Comparison of ENCODE assay signal across 9 cellular contexts in the genomic region with DNA sequence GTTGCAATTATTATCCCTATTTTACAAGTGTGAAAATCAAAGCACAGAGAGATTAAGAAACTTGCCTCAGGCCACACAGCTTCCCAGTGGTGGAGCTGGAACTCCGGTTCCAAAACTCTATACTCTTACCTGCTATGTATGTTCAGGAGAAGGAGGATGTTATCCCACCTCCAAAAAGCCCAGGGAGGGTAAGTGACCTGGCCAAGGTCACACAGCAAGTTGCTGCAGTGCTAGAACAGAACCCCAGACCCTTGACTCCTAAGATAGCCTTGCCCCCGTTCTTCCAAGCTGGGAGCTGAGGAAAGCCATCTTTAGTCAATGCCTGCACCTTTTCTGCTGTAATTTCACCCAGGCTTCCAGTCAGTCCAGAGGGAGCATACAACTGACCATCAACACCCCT. TPM values are rescaled to one million over a fixed set of nuclear protein-coding genes. Genes with fewer than 3 reads are reported as not detected.
"Had no signal": no experiment of that assay in that cellular context is flagged by ENCODE, and none has a peak within 500 bp of the region (broad histone marks: within the 10 kb centered on the region; RNA-seq: fewer than 3 reads in every experiment).

No MANE protein-coding gene starts in this region.

- H3K4me3 ChIP-seq: GM23338 had no signal

- H2AFZ ChIP-seq: GM23338 had no signal

- ATAC-seq: GM23338 had no signal

- FAIRE-seq: H1, H54, HTR-8/SVneo had no signal

- H3K4me2 ChIP-seq: GM23338 had no signal

- DNase-seq: H9, HCEC 1CT, KG1 had no signal

RNA-seq across cellular contexts. Expression of gene BPIFB1, which starts 42.3 kb away (rescaled TPM):
- total RNA-seq: GM23338, H1, H9, HT-29 had no signal
- polyA plus RNA-seq: GM23338, H1, IgD-negative memory B cell had no signal
